In genomic region chr3:9400626-9401025, GRCh38 we compare ENCODE assay signal across 9 cellular contexts. TPM values are rescaled to one million over a fixed set of nuclear protein-coding genes. Genes with fewer than 3 reads are reported as not detected.
A peak's percentile ranks its signal among the peaks of the same experiment; 100 is the strongest.
DNase-seq lines count a peak whose midpoint lies in the region; ATAC-seq and TF ChIP-seq lines count a peak whose summit lies in the region.
"Had no signal": no experiment of that assay in that cellular context is flagged by ENCODE, and none has a peak within 500 bp of the region (broad histone marks: within the 10 kb centered on the region; RNA-seq: fewer than 3 reads in every experiment).

No MANE protein-coding gene starts in this region.

- no peaks in the 10 kb centered on the region for H3K27me3 Mint-ChIP-seq in chondrocyte (ENCODE audit: low read depth)

- peaks cover 63% of the 10 kb centered on the region for H3K4me1 Mint-ChIP-seq in chondrocyte (ENCODE audit: low read depth)

- H2AFZ ChIP-seq in neuronal stem cell (ENCODE audit: low read length) = no peak overlapping the region

- no peak overlapping the region for H3K14ac ChIP-seq in neuronal stem cell (ENCODE audit: low read length)

- H3K36me3 Mint-ChIP-seq in chondrocyte (ENCODE audit: low read depth) = peaks cover 3% of the 10 kb centered on the region

- no peak overlapping the region for H2BK120ac ChIP-seq in neuronal stem cell (ENCODE audit: low read depth, low read length)

- H3K36me3 ChIP-seq in MG63 (peaks cover 11% of the 10 kb centered on the region), neuronal stem cell (replicated peaks in 1 of 2; ENCODE audit: control insufficient read depth in 2 of 2, insufficient read depth in 2 of 2, low read length in 2 of 2) (peaks cover 0 to 6% of the 10 kb centered on the region in 2 donors)

- no peak overlapping the region for H2BK5ac ChIP-seq in neuronal stem cell (ENCODE audit: low read length)

- H3K9me3 ChIP-seq in MG63 (no peaks in the 10 kb centered on the region), neuronal stem cell (replicated peaks in 1 of 2; ENCODE audit: control insufficient read depth in 2 of 2, insufficient read depth in 1 of 2, low read depth in 1 of 2, low read length in 2 of 2) (no peaks in the 10 kb centered on the region)

- H3K27ac ChIP-seq in neuronal stem cell (replicated peaks; ENCODE audit: low read length) = peak overlapping the region; percentile 45

- no peaks in the 10 kb centered on the region for H3K27me3 ChIP-seq in MG63
- no peaks in the 10 kb centered on the region for H3K27me3 ChIP-seq in neuronal stem cell (ENCODE audit: control insufficient read depth in 3 of 3, insufficient read depth in 3 of 3, low read depth in 1 of 3, low read length in 3 of 3)

- H3K4me2 ChIP-seq in neuronal stem cell (ENCODE audit: insufficient read depth, low read length, poor library complexity, severe bottlenecking) = peak overlapping the region; percentile 56

- no CpG with 5 or more reads among the region's 4 CpGs for WGBS in neuronal stem cell (ENCODE audit: extremely low coverage in 2 of 2, insufficient read length in 2 of 2, insufficient replicate concordance in 1 of 2), 2 donors

- no peaks in the 10 kb centered on the region for H3K79me1 ChIP-seq in neuronal stem cell (ENCODE audit: low read depth, low read length)

- intact Hi-C loops in posterior cingulate gyrus (cut with DNase I) = no loop called here

- no peak overlapping the region for H2BK15ac ChIP-seq in neuronal stem cell (ENCODE audit: low read length)

- H4K8ac ChIP-seq in neuronal stem cell (ENCODE audit: low read depth, low read length) = no peak overlapping the region

- in situ Hi-C loops in GM13977 (cut with MboI; ENCODE audit: low pct_unique_long_range_greater_than_20kb, low sequenced_read_pairs, unreplicated experiment) = no loop called here

- TF ChIP-seq CTCF in chondrocyte (IDR thresholded peaks at IDR 0.05) (no peak), GM13977 (IDR thresholded peaks at IDR 0.05; ENCODE audit: extremely low read depth, insufficient read depth, missing control alignments) (no peak)

- no peak overlapping the region for H3K23ac ChIP-seq in neuronal stem cell (ENCODE audit: low read depth, low read length, poor library complexity)

- H4K91ac ChIP-seq in neuronal stem cell (ENCODE audit: low read depth, low read length, poor library complexity) = no peak overlapping the region

- H3K4me3 ChIP-seq in MG63 (peak overlapping the region; percentile 85), neuronal stem cell (ENCODE audit: low read length in 2 of 2) (peak overlapping the region in 1 of 2 donors; percentile 31)

- no peak overlapping the region for H2AK5ac ChIP-seq in neuronal stem cell (ENCODE audit: low read depth, low read length)

- H3K4me3 Mint-ChIP-seq in chondrocyte (ENCODE audit: unreplicated experiment) = peak overlapping the region; percentile 98

- H3K27ac Mint-ChIP-seq in chondrocyte (ENCODE audit: unreplicated experiment) = peak overlapping the region; percentile 100

- DNase-seq in ELR (ENCODE audit: low read depth) (peak; percentile 31), MG63 (no peak), chondrocyte (ENCODE audit: low spot score) (no peak), neuronal stem cell (ENCODE audit: low spot score) (no peak), GM13977 (ENCODE audit: low spot score) (no peak), posterior cingulate gyrus (no peak)

- H2BK12ac ChIP-seq in neuronal stem cell (ENCODE audit: low read length) = no peak overlapping the region

- no peak overlapping the region for H3K9ac ChIP-seq in neuronal stem cell (ENCODE audit: low read depth, low read length, poor library complexity)

- ATAC-seq in GM21825 (IDR thresholded peaks at IDR 0.05; ENCODE audit: unreplicated experiment) (no peak), HG03025 (IDR thresholded peaks at IDR 0.05; ENCODE audit: low FRiP score, unreplicated experiment) (no peak)
- ATAC-seq: sciatic nerve had no signal

- H3K4ac ChIP-seq in neuronal stem cell (ENCODE audit: low read length) = no peak overlapping the region

- no peak overlapping the region for H3K18ac ChIP-seq in neuronal stem cell (ENCODE audit: low read length)

- H3K9me3 Mint-ChIP-seq in chondrocyte (ENCODE audit: low read depth) = no peaks in the 10 kb centered on the region

- H3K4me1 ChIP-seq in neuronal stem cell (ENCODE audit: control insufficient read depth in 2 of 2, insufficient read depth in 1 of 2, low read depth in 1 of 2, low read length in 2 of 2) = peaks cover 6 to 42% of the 10 kb centered on the region in 2 donors

RNA-seq across cellular contexts. Expression of gene SETD5, which starts 3.2 kb away (rescaled TPM):
- total RNA-seq in MG63 (2014; rRNA removed; shearing (Covaris generic); ENCODE audit: low replicate concordance) = 18.4 and 33.9 TPM in 2 replicates
- total RNA-seq in chondrocyte = 122 to 145 TPM (median 123 TPM) in 3 replicates
- polyA plus RNA-seq in neuronal stem cell (2013, experiment 1 of 2) = 210 TPM
- 225 TPM for polyA plus RNA-seq in neuronal stem cell (2013, experiment 2 of 2)

RNA-seq across cellular contexts. Expression of gene THUMPD3, which starts 37.8 kb away (rescaled TPM):
- 31.3 and 101 TPM in 2 replicates for total RNA-seq in MG63 (2014; rRNA removed; shearing (Covaris generic); ENCODE audit: low replicate concordance)
- 41.7 to 49.8 TPM (median 43.9 TPM) in 3 replicates for total RNA-seq in chondrocyte
- polyA plus RNA-seq in neuronal stem cell (2013, experiment 1 of 2) = 29.3 TPM
- 27.9 TPM for polyA plus RNA-seq in neuronal stem cell (2013, experiment 2 of 2)
